ENCODE assay signal across 25 cellular contexts in genomic region chr5:163888366-163888765, GRCh38.
"Had no signal": no experiment of that assay in that cellular context is flagged by ENCODE, and none has a peak within 500 bp of the region (broad histone marks: within the 10 kb centered on the region; RNA-seq: fewer than 3 reads in every experiment).

No MANE protein-coding gene starts in this region.

- FAIRE-seq: bronchial epithelial cell, small intestine, urothelium cell line had no signal

- DNase-seq: activated CD8-positive, alpha-beta memory T cell treated with anti-CD3 and anti-CD28 coated beads for 24 hours; activated CD8-positive, alpha-beta memory T cell treated with anti-CD3 and anti-CD28 coated beads, Interleukin-2, amount 50 U/mL, for 4 hours; activated naive CD4-positive, alpha-beta T cell; activated T-cell treated with anti-CD3 and anti-CD28 coated beads, Interleukin-2, amount 50 U/mL, for 4 hours; adrenal gland; cerebellar nuclear complex; cortex of kidney; endodermal cell; esophagus squamous epithelium; foreskin melanocyte; glutamatergic neuron; immature natural killer cell; left ventricle myocardium inferior; naive thymus-derived CD4-positive, alpha-beta T cell; small intestine; stimulated activated CD4-positive, alpha-beta T cell treated with anti-CD3 and anti-CD28 coated beads, Interleukin-2, amount 100 ng/mL, for 24 hours; stimulated activated naive CD8-positive, alpha-beta T cell treated with anti-CD3 and anti-CD28 coated beads, Interleukin-15, amount 100 ng/mL, for 72 hours; T-helper 9 cell had no signal

- ATAC-seq: activated T-cell treated with anti-CD3 and anti-CD28 coated beads, Interleukin-2, amount 50 U/mL, for 4 hours; naive thymus-derived CD4-positive, alpha-beta T cell; sciatic nerve; stimulated activated effector memory CD8-positive, alpha-beta T cell treated with anti-CD3 and anti-CD28 coated beads, Interleukin-12 subunit alpha, Interleukin-12 subunit beta, amount 100 ng/mL, for 72 hours; stimulated activated naive CD8-positive, alpha-beta T cell treated with anti-CD3 and anti-CD28 coated beads, Interleukin-15, amount 100 ng/mL, for 72 hours had no signal

- H3K36me3 ChIP-seq: adrenal gland, esophagus squamous epithelium, left ventricle myocardium inferior, suprapubic skin, tibial nerve had no signal

- H3K9me3 ChIP-seq: adrenal gland, esophagus squamous epithelium, left ventricle myocardium inferior, tibial nerve had no signal

- H3K4me2 ChIP-seq: hepatocyte had no signal

- H3K4me1 ChIP-seq: adrenal gland, esophagus squamous epithelium, left ventricle myocardium inferior, suprapubic skin, tibial nerve had no signal

- H3K4me3 ChIP-seq: adrenal gland, esophagus squamous epithelium, hepatocyte, left ventricle myocardium inferior, suprapubic skin, tibial nerve had no signal

- H3K79me2 ChIP-seq: hepatocyte had no signal

- H3K27ac ChIP-seq: adrenal gland, esophagus squamous epithelium, hepatocyte, left ventricle myocardium inferior, suprapubic skin, tibial nerve had no signal

- H3K27me3 ChIP-seq: adrenal gland, esophagus squamous epithelium, hepatocyte, suprapubic skin, tibial nerve had no signal

- H2AFZ ChIP-seq: hepatocyte had no signal
